ENCODE assay signal across 22 cellular contexts in the genomic region with DNA sequence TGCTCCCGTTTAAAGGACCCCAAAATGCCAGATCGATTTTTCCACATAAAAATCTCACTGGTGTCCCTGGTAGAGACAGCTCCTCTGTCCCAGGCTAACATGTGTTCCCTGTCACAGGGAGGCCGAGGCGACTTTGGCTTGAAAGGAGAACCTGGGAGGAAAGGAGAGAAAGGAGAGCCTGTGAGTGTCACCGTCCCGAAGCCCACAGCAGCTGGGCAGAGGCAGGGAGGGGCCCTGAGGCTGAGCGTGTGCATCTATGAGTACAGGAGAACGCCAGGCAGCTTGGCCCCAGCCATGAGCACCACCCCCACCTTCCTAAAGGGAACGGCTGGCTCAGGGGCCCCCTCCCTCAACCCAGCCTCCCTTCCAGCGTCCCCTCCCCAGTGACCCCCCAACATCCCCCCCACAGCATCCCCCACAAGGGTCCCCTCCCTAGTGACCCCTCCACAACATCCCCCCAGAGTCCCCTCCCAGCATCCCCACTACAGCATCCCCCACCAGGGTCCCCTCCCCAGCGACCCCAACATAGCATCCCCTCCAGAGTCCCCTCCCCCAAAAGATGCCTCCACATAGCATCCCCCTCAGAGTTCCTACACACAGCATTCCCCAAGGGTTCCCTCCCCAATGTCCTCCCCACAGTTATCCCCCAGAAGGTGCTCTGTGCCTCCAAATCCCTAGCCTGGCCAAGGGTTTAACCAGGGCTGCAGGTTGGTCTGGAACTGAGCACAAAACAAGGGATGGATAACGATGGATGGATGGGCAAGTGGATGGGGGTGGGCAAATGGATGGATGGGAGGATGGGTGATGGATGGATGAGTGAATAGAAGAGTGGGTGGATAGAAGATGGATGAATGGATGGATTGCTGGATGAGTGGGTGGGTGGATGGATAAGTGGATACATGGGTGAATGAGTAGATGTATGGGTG. TPM values are rescaled to one million over a fixed set of nuclear protein-coding genes. Genes with fewer than 3 reads are reported as not detected.
DNase-seq lines count a peak whose midpoint lies in the region; ATAC-seq, FAIRE-seq and TF ChIP-seq lines count a peak whose summit lies in the region.
"Had no signal": no experiment of that assay in that cellular context is flagged by ENCODE, and none has a peak within 500 bp of the region (broad histone marks: within the 10 kb centered on the region; RNA-seq: fewer than 3 reads in every experiment).

No MANE protein-coding gene starts in this region.

- ATAC-seq in left ventricle myocardium superior (no peak), left lung (no peak), HG03196 (IDR thresholded peaks at IDR 0.05; ENCODE audit: unreplicated experiment) (no peak), GM21529 (IDR thresholded peaks at IDR 0.05; ENCODE audit: unreplicated experiment) (no peak)
- ATAC-seq: pancreas; stimulated activated naive CD8-positive, alpha-beta T cell treated with anti-CD3 and anti-CD28 coated beads, Interleukin-15, amount 100 ng/mL, for 72 hours had no signal

- intact Hi-C loops in cardiac septum (cut with DNase I), result loop anchor here (10.0 kb wide), 1 partner anchor 128 kb away; no protein-coding TSS in a partner anchor
- intact Hi-C loops in left ventricle myocardium superior (cut with micrococcal nuclease), result no loop called here
- intact Hi-C loops in left lung (cut with DNase I), result no loop called here

- H4K20me1 ChIP-seq in astrocyte (ENCODE audit: insufficient read depth, low read length), result peaks cover 87% of the 10 kb centered on the region

- no peaks in the 10 kb centered on the region for H3K9me3 Mint-ChIP-seq in astrocyte (ENCODE audit: unreplicated experiment)
- H3K9me3 Mint-ChIP-seq in type B pancreatic cell, result no peaks in the 10 kb centered on the region
- H3K9me3 Mint-ChIP-seq: T-helper 1 cell treated with Interleukin-12 subunit alpha and Interleukin-12 subunit beta and Interleukin-4 antibody, amounts not matched to agents 30 μg/mL and 1 μg/mL, for 36 hours had no signal

- H3K9me3 ChIP-seq in astrocyte (ENCODE audit: insufficient read depth, low read depth, low read length) (no peaks in the 10 kb centered on the region), left lung (no peaks in the 10 kb centered on the region)
- H3K9me3 ChIP-seq: pancreas had no signal

- H3K36me3 ChIP-seq in astrocyte (ENCODE audit: insufficient read depth, low read length), result peaks cover 23% of the 10 kb centered on the region
- H3K36me3 ChIP-seq in left lung, result peaks cover 0 to 64% of the 10 kb centered on the region in 2 donors
- H3K36me3 ChIP-seq: pancreas had no signal

- H3K27me3 ChIP-seq in astrocyte (ENCODE audit: insufficient read depth, low read length) (no peaks in the 10 kb centered on the region), left lung (no peaks in the 10 kb centered on the region)
- H3K27me3 ChIP-seq: pancreas had no signal

- H3K4me3 ChIP-seq in astrocyte (ENCODE audit: insufficient read depth, low read depth, low read length) (no peak overlapping the region), left lung (no peak overlapping the region)
- H3K4me3 ChIP-seq: pancreas had no signal

- DNase-seq in cardiac septum (ENCODE audit: low spot score), result peak; percentile 51
- no peak for DNase-seq in left ventricle myocardium superior
- no peak for DNase-seq in astrocyte (ENCODE audit: low read depth)
- peak; percentile 18 to 34 for DNase-seq in left lung
- peak; percentile 48 for DNase-seq in type B pancreatic cell (ENCODE audit: extremely low spot score, unreplicated experiment)
- no peak for DNase-seq in stimulated activated CD4-positive, alpha-beta T cell treated with anti-CD3 and anti-CD28 coated beads, Interleukin-12 subunit alpha, Interleukin-12 subunit beta, amount 100 ng/mL, for 4 hours
- DNase-seq: activated CD4-positive, CD25-positive, alpha-beta regulatory T cell; AML-193; amygdala; Calu3; GF-D8; KG1; NCI-H1092 treated with DMSO at 0.1 percent for 48 hours; NCI-H2171 treated with DMSO at 0.1 percent for 48 hours; RPMI8226 had no signal

- peak overlapping the region; percentile 57 for H3K9ac ChIP-seq in astrocyte (ENCODE audit: low read length)

- H3K36me3 Mint-ChIP-seq in astrocyte (ENCODE audit: low read depth, unreplicated experiment), result peaks cover 5% of the 10 kb centered on the region
- H3K36me3 Mint-ChIP-seq in type B pancreatic cell, result peaks cover 3% of the 10 kb centered on the region

- FAIRE-seq in astrocyte (lab: Jason Lieb, UNC), result no peak
- FAIRE-seq: pancreas had no signal

- H3K4me3 Mint-ChIP-seq in astrocyte (ENCODE audit: unreplicated experiment) (no peak overlapping the region), type B pancreatic cell (no peak overlapping the region)
- H3K4me3 Mint-ChIP-seq: stimulated activated naive CD8-positive, alpha-beta T cell treated with anti-CD3 and anti-CD28 coated beads, Interleukin-15, amount 100 ng/mL, for 72 hours; T-helper 1 cell treated with Interleukin-12 subunit alpha and Interleukin-12 subunit beta and Interleukin-4 antibody, amounts not matched to agents 30 μg/mL and 1 μg/mL, for 36 hours had no signal

- H3K4me2 ChIP-seq in astrocyte (ENCODE audit: low read length), result no peak overlapping the region

- peaks cover 42% of the 10 kb centered on the region for H3K79me2 ChIP-seq in astrocyte (ENCODE audit: insufficient read depth, low read length)

- H3K4me1 Mint-ChIP-seq in astrocyte (ENCODE audit: low read depth, unreplicated experiment) (peaks cover 4% of the 10 kb centered on the region), type B pancreatic cell (ENCODE audit: unreplicated experiment) (peaks cover 5% of the 10 kb centered on the region)
- H3K4me1 Mint-ChIP-seq: stimulated activated naive CD8-positive, alpha-beta T cell treated with anti-CD3 and anti-CD28 coated beads, Interleukin-15, amount 100 ng/mL, for 72 hours had no signal

- H3K27ac ChIP-seq in astrocyte (ENCODE audit: low read depth, low read length), result peak overlapping the region; percentile 78
- no peak overlapping the region for H3K27ac ChIP-seq in left lung
- H3K27ac ChIP-seq: HL-60, pancreas had no signal

- peaks cover 26% of the 10 kb centered on the region for H3K4me1 ChIP-seq in astrocyte (ENCODE audit: insufficient read depth, low read length)
- no peaks in the 10 kb centered on the region for H3K4me1 ChIP-seq in left lung
- H3K4me1 ChIP-seq: pancreas had no signal

- no peak for TF ChIP-seq CTCF in astrocyte (IDR thresholded peaks at IDR 0.05; ENCODE audit: insufficient read depth, low read depth, low read length)
- no peak for TF ChIP-seq CTCF in left lung (IDR thresholded peaks at IDR 0.05)
- TF ChIP-seq CTCF in type B pancreatic cell (conservative IDR thresholded peaks at IDR 0.05), result no peak

- H3K27ac Mint-ChIP-seq in astrocyte (ENCODE audit: unreplicated experiment), result no peak overlapping the region
- H3K27ac Mint-ChIP-seq in type B pancreatic cell, result no peak overlapping the region
- H3K27ac Mint-ChIP-seq: T-helper 1 cell treated with Interleukin-12 subunit alpha and Interleukin-12 subunit beta and Interleukin-4 antibody, amounts not matched to agents 30 μg/mL and 1 μg/mL, for 36 hours had no signal

- H2AFZ ChIP-seq in astrocyte (ENCODE audit: low read depth, low read length), result no peak overlapping the region

- no peaks in the 10 kb centered on the region for H3K27me3 Mint-ChIP-seq in astrocyte (ENCODE audit: low read depth, unreplicated experiment)
- no peaks in the 10 kb centered on the region for H3K27me3 Mint-ChIP-seq in type B pancreatic cell
- H3K27me3 Mint-ChIP-seq: stimulated activated naive CD8-positive, alpha-beta T cell treated with anti-CD3 and anti-CD28 coated beads, Interleukin-15, amount 100 ng/mL, for 72 hours had no signal

RNA-seq across cellular contexts. Expression of gene COL6A2, which starts 25.1 kb away (rescaled TPM):
- 157 TPM for total RNA-seq in cardiac septum
- total RNA-seq in left ventricle myocardium superior, result 196 TPM
- 120 and 194 TPM in 2 replicates for total RNA-seq in astrocyte
- total RNA-seq in left lung, result 100 to 1,000 TPM; 405 to 474 TPM
- total RNA-seq in type B pancreatic cell (ENCODE audit: low replicate concordance), result 23.8 and 114 TPM in 2 replicates

RNA-seq across cellular contexts. Expression of gene FTCD, which starts 32.4 kb away (rescaled TPM):
- total RNA-seq in cardiac septum, result 0.83 TPM
- 1.5 TPM for total RNA-seq in left ventricle myocardium superior
- total RNA-seq in astrocyte, result 1.9 and 2.0 TPM in 2 replicates
- total RNA-seq in left lung, result under 1 TPM; 0.29 to 0.38 TPM
- 26.9 and 45.0 TPM in 2 replicates for total RNA-seq in type B pancreatic cell (ENCODE audit: low replicate concordance)
- total RNA-seq: epithelial cell of proximal tubule had no signal

Comparison
In these comparisons a context has a peak if more than half of its experiments do, and no peak if none do; other contexts are left out.
1. DNase-seq: peak in cardiac septum (single experiment), left lung (2 of 2) and type B pancreatic cell (single experiment); none in left ventricle myocardium superior (single experiment), astrocyte (single experiment) and stimulated activated CD4-positive, alpha-beta T cell treated with anti-CD3 and anti-CD28 coated beads, Interleukin-12 subunit alpha, Interleukin-12 subunit beta, amount 100 ng/mL, for 4 hours (single experiment).